In the genomic region with DNA sequence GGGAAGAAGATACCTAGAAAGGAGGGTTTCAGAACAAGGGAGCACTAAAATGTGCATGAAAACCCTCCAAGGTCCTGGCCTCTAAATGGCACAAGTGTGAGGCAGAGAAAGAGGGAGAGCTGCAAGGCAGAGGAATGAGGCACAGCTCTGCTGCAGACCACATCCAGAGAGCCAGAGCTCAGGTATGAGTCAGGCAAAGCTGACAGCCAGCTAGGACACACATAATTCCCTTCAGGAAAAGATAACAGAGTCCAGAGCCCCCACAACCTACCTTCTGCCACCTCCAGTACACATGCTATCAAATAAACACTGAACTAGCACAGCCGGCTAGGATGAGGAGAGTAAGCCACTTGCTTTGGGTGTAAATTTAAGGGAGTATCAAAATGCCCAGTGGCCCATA, we compare ENCODE assay signal across 1 cellular context.
A peak's percentile ranks its signal among the peaks of the same experiment; 100 is the strongest.
TF ChIP-seq lines count a peak whose summit lies in the region.

No MANE protein-coding gene starts in this region.

TF ChIP-seq in HepG2, 621 proteins besides CTCF, POLR2A, EP300 and RAD21 (continued from another document and continues in another):
- TF ChIP-seq AHDC1 (CRISPR knock-in tag; IDR thresholded peaks at IDR 0.05; ENCODE audit: borderline replicate concordance), result peak; percentile 57; the same call in 1 of the 2 replicates
- TF ChIP-seq MED1 (CRISPR knock-in tag; IDR thresholded peaks at IDR 0.05), result peak; percentile 53; the same call in 1 of the 2 replicates
- TF ChIP-seq MEIS1 (CRISPR knock-in tag; IDR thresholded peaks at IDR 0.05; ENCODE audit: borderline replicate concordance), result peak; percentile 68; the same call in 1 of the 2 replicates
- TF ChIP-seq ZNF556 (CRISPR knock-in tag; IDR thresholded peaks at IDR 0.05; ENCODE audit: borderline replicate concordance), result 0 out of 2 replicates have a peak, but pooled peaks have one; percentile 29
- no peak for TF ChIP-seq ZNF367 (CRISPR knock-in tag; IDR thresholded peaks at IDR 0.05; ENCODE audit: borderline replicate concordance)
- TF ChIP-seq, protein P1, sequence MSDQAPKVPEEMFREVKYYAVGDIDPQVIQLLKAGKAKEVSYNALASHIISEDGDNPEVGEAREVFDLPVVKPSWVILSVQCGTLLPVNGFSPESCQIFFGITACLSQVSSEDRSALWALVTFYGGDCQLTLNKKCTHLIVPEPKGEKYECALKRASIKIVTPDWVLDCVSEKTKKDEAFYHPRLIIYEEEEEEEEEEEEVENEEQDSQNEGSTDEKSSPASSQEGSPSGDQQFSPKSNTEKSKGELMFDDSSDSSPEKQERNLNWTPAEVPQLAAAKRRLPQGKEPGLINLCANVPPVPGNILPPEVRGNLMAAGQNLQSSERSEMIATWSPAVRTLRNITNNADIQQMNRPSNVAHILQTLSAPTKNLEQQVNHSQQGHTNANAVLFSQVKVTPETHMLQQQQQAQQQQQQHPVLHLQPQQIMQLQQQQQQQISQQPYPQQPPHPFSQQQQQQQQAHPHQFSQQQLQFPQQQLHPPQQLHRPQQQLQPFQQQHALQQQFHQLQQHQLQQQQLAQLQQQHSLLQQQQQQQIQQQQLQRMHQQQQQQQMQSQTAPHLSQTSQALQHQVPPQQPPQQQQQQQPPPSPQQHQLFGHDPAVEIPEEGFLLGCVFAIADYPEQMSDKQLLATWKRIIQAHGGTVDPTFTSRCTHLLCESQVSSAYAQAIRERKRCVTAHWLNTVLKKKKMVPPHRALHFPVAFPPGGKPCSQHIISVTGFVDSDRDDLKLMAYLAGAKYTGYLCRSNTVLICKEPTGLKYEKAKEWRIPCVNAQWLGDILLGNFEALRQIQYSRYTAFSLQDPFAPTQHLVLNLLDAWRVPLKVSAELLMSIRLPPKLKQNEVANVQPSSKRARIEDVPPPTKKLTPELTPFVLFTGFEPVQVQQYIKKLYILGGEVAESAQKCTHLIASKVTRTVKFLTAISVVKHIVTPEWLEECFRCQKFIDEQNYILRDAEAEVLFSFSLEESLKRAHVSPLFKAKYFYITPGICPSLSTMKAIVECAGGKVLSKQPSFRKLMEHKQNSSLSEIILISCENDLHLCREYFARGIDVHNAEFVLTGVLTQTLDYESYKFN (CRISPR knock-in tag; conservative IDR thresholded peaks at IDR 0.05), result 0 out of 2 replicates have a peak, but pooled peaks have one; percentile 22
- peak; percentile 78; the same call in 1 of the 2 replicates for TF ChIP-seq ZNF292 (CRISPR knock-in tag; IDR thresholded peaks at IDR 0.05; ENCODE audit: borderline replicate concordance, low read depth)
- TF ChIP-seq ARID5B (CRISPR knock-in tag; IDR thresholded peaks at IDR 0.05), result peak; percentile 16; the same call in 1 of the 2 replicates
- peak; percentile 16; the same call in 1 of the 2 replicates for TF ChIP-seq ZNF331 (CRISPR knock-in tag; IDR thresholded peaks at IDR 0.05)
- peak; percentile 14; the same call in 1 of the 2 replicates for TF ChIP-seq HMG20A (CRISPR knock-in tag; IDR thresholded peaks at IDR 0.05; ENCODE audit: borderline replicate concordance)
- peak; percentile 65; the same call in 1 of the 2 replicates for TF ChIP-seq PATZ1 (CRISPR knock-in tag; IDR thresholded peaks at IDR 0.05)
- TF ChIP-seq, protein P2, sequence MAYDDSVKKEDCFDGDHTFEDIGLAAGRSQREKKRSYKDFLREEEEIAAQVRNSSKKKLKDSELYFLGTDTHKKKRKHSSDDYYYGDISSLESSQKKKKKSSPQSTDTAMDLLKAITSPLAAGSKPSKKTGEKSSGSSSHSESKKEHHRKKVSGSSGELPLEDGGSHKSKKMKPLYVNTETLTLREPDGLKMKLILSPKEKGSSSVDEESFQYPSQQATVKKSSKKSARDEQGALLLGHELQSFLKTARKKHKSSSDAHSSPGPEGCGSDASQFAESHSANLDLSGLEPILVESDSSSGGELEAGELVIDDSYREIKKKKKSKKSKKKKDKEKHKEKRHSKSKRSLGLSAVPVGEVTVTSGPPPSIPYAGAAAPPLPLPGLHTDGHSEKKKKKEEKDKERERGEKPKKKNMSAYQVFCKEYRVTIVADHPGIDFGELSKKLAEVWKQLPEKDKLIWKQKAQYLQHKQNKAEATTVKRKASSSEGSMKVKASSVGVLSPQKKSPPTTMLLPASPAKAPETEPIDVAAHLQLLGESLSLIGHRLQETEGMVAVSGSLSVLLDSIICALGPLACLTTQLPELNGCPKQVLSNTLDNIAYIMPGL (CRISPR knock-in tag; IDR thresholded peaks at IDR 0.05; ENCODE audit: borderline replicate concordance in 1 of 2, low read depth in 1 of 2), result 0 out of 4 replicates have a peak, but pooled peaks of 1 of the 2 experiments have one; percentile 29
- TF ChIP-seq TBX2 (CRISPR knock-in tag; IDR thresholded peaks at IDR 0.05; ENCODE audit: borderline replicate concordance), result peak; percentile 42; the same call in 1 of the 2 replicates
- TF ChIP-seq ZFX (CRISPR knock-in tag; IDR thresholded peaks at IDR 0.05; ENCODE audit: low read depth), result peak; percentile 18; the same call in 1 of the 2 replicates
- TF ChIP-seq PRDM15 (CRISPR knock-in tag; IDR thresholded peaks at IDR 0.05), result no peak
- 0 out of 2 replicates have a peak, but pooled peaks have one; percentile 26 for TF ChIP-seq FOXP4 (CRISPR knock-in tag; IDR thresholded peaks at IDR 0.05)
- TF ChIP-seq RXRB (CRISPR knock-in tag; IDR thresholded peaks at IDR 0.05; ENCODE audit: borderline replicate concordance), result 0 out of 2 replicates have a peak, but pooled peaks have one; percentile 32
- TF ChIP-seq ARNTL (CRISPR knock-in tag; IDR thresholded peaks at IDR 0.05), result 0 out of 2 replicates have a peak, but pooled peaks have one; percentile 31
- peak; percentile 66 for TF ChIP-seq SALL1 (CRISPR knock-in tag; IDR thresholded peaks at IDR 0.05)
